24 cellular contexts compared by ENCODE assay signal in the genomic region with DNA sequence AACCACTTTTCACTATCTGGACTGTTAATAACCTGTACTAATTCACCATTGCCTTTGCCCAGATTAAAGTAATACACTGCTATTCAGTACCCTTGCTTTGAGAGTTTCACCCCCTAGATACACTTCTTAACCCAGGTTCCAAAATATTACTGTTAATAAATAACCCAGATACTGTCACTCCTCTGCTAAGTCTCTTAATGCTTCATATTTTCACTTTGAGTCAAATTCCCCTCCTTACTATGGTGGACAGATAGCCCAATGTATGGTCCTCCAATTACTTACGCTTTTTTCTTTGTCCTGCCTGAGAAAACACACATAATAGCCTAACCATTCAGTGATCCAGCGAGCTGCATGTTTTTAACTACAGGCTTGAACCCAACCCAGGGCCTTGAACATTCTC.
"Had no signal": no experiment of that assay in that cellular context is flagged by ENCODE, and none has a peak within 500 bp of the region (broad histone marks: within the 10 kb centered on the region; RNA-seq: fewer than 3 reads in every experiment).

No MANE protein-coding gene starts in this region.

- H3K36me3 Mint-ChIP-seq: naive thymus-derived CD4-positive, alpha-beta T cell had no signal

- DNase-seq: colonic mucosa; cortex of kidney; effector CD8-positive, alpha-beta T cell; effector memory CD8-positive, alpha-beta T cell; endodermal cell; erythroblast; esophagus squamous epithelium; foreskin fibroblast; foreskin melanocyte; heart left ventricle; hippocampal formation; left cardiac atrium; left lung; left ventricle myocardium superior; lower lobe of right lung; mesenchymal stem cell; midbrain; naive thymus-derived CD4-positive, alpha-beta T cell had no signal

- H3K36me3 ChIP-seq: colonic mucosa, esophagus squamous epithelium, gastroesophageal sphincter, heart left ventricle, left lung, lower lobe of right lung had no signal

- H3K9me3 Mint-ChIP-seq: endodermal cell; naive thymus-derived CD4-positive, alpha-beta T cell had no signal

- H3K27ac Mint-ChIP-seq: dendritic cell treated with granulocyte-macrophage colony-stimulating factor and Interleukin-4, amounts not matched to agents 40 ng/mL and 50 ng/mL, for 4 days; effector memory CD8-positive, alpha-beta T cell; endodermal cell; naive thymus-derived CD4-positive, alpha-beta T cell had no signal

- ATAC-seq: effector memory CD8-positive, alpha-beta T cell; esophagus mucosa; gastroesophageal sphincter; heart left ventricle; left cardiac atrium; left lung; left ventricle myocardium superior; lower lobe of right lung; naive thymus-derived CD4-positive, alpha-beta T cell had no signal

- H3K27ac ChIP-seq: colonic mucosa, epithelial cell of prostate, esophagus squamous epithelium, gastroesophageal sphincter, heart left ventricle, left lung, lower lobe of right lung had no signal

- H3K4me1 ChIP-seq: colonic mucosa, esophagus squamous epithelium, gastroesophageal sphincter, heart left ventricle, left lung, lower lobe of right lung had no signal

- H3K27me3 Mint-ChIP-seq: dendritic cell treated with granulocyte-macrophage colony-stimulating factor and Interleukin-4, amounts not matched to agents 40 ng/mL and 50 ng/mL, for 4 days; effector memory CD8-positive, alpha-beta T cell; naive thymus-derived CD4-positive, alpha-beta T cell had no signal

- H3K4me1 Mint-ChIP-seq: endodermal cell; naive thymus-derived CD4-positive, alpha-beta T cell had no signal

- H3K9me3 ChIP-seq: colonic mucosa, esophagus squamous epithelium, gastroesophageal sphincter, heart left ventricle, left lung, lower lobe of right lung had no signal

- FAIRE-seq: endometrium, keratinocyte had no signal

- H3K4me3 Mint-ChIP-seq: dendritic cell treated with granulocyte-macrophage colony-stimulating factor and Interleukin-4, amounts not matched to agents 40 ng/mL and 50 ng/mL, for 4 days; effector memory CD8-positive, alpha-beta T cell; endodermal cell; naive thymus-derived CD4-positive, alpha-beta T cell had no signal

- H3K4me3 ChIP-seq: colonic mucosa, esophagus squamous epithelium, gastroesophageal sphincter, heart left ventricle, left lung, lower lobe of right lung had no signal

- H3K27me3 ChIP-seq: colonic mucosa, esophagus squamous epithelium, gastroesophageal sphincter, heart left ventricle, left lung had no signal
